8 cellular contexts compared by ENCODE assay signal in genomic region chr10:84264611-84265141, GRCh38. TPM values are rescaled to one million over a fixed set of nuclear protein-coding genes. Genes with fewer than 3 reads are reported as not detected.
DNase-seq lines count a peak whose midpoint lies in the region; ATAC-seq, FAIRE-seq and TF ChIP-seq lines count a peak whose summit lies in the region.

No MANE protein-coding gene starts in this region.

- H3K4me3 ChIP-seq in PC-3 (ENCODE audit: low read length) (no peak overlapping the region), fibroblast of pulmonary artery (replicated peaks; ENCODE audit: low read depth, low read length) (no peak overlapping the region), neutrophil (ENCODE audit: low read depth in 1 of 2, low read length in 1 of 2) (no peak overlapping the region)

- DNase-seq in Daoy (ENCODE audit: low read depth), result peak; percentile 63
- DNase-seq in HTR-8/SVneo (ENCODE audit: insufficient read length, low spot score), result peak; percentile 60
- peak; percentile 67 for DNase-seq in PC-3
- peak; percentile 85 to 86 for DNase-seq in activated T-cell treated with anti-CD3 and anti-CD28 coated beads, Interleukin-2, amount 50 U/mL, for 48 hours
- peak; percentile 70 for DNase-seq in fibroblast of pulmonary artery (ENCODE audit: low read depth)
- peak; percentile 15 for DNase-seq in stromal cell of bone marrow (ENCODE audit: low read depth)

- no TSS peak for BruUV-seq in PC-3 (replicated peaks; lab: Mats Ljungman, UMichigan)

- CTCF ChIA-PET in PC-3 (lab: Charles Lee), result interaction anchor here (1.0 kb wide), 2 partner anchors 272 to 275 kb away, joined by 3 to 4 read pairs; no protein-coding TSS in a partner anchor

- H3K9me3 ChIP-seq in PC-3 (ENCODE audit: low read length) (no peaks in the 10 kb centered on the region), neutrophil (no peaks in the 10 kb centered on the region)

- H3K9me2 ChIP-seq in PC-3 (replicated peaks; ENCODE audit: low read length), result no peaks in the 10 kb centered on the region

- H3K4me1 ChIP-seq in PC-3 (ENCODE audit: insufficient read depth, low read length) (peaks cover 10% of the 10 kb centered on the region; the same call in 1 of the 2 replicates), neutrophil (ENCODE audit: control insufficient read depth in 1 of 2, insufficient read depth in 1 of 2, low read depth in 1 of 2, low read length in 1 of 2) (no peaks in the 10 kb centered on the region)

- H3K79me2 ChIP-seq in PC-3 (ENCODE audit: low read length), result no peaks in the 10 kb centered on the region

- TF ChIP-seq CTCF in PC-3 (conservative IDR thresholded peaks at IDR 0.05; ENCODE audit: low read depth, low read length), result peak; percentile 89
- peak; percentile 99 for TF ChIP-seq CTCF in fibroblast of pulmonary artery (IDR thresholded peaks at IDR 0.05; ENCODE audit: low read length, missing control alignments)
- TF ChIP-seq CTCF in neutrophil (IDR thresholded peaks at IDR 0.05), result peak; percentile 77

- H3K27me3 ChIP-seq in PC-3 (ENCODE audit: low read length) (0 out of 2 replicates have a peak, but pooled peaks cover 6% of the 10 kb centered on the region), neutrophil (peaks cover 21% of the 10 kb centered on the region)

- H3K27ac ChIP-seq in PC-3 (ENCODE audit: low read length), result no peak overlapping the region
- H3K27ac ChIP-seq in neutrophil, result no peak overlapping the region

- intact Hi-C loops in PC-3 (cut with micrococcal nuclease), result loop anchor here (1.0 to 5.0 kb wide), 4 partner anchors 43 to 273 kb away; partner anchors contain the start of gene CCSER2

- FAIRE-seq in HTR-8/SVneo (lab: Jason Lieb, UNC), result peak; percentile 28

- H3K9ac ChIP-seq in PC-3 (ENCODE audit: low read length), result no peak overlapping the region

- POLR2A ChIA-PET in PC-3 (lab: Charles Lee; ENCODE audit: unreplicated experiment), result no interaction called here

- H3K36me3 ChIP-seq in PC-3 (ENCODE audit: low read depth, low read length) (no peaks in the 10 kb centered on the region), neutrophil (no peaks in the 10 kb centered on the region)

- H2AFZ ChIP-seq in PC-3 (ENCODE audit: low read length), result no peak overlapping the region

- no peaks in the 10 kb centered on the region for H4K20me1 ChIP-seq in PC-3 (ENCODE audit: low read length)

- no peak overlapping the region for H3K4me2 ChIP-seq in PC-3 (ENCODE audit: low read length)

- H3F3A ChIP-seq in PC-3 (ENCODE audit: low read length, unreplicated experiment), result no peaks in the 10 kb centered on the region

- ATAC-seq in GM21529 (IDR thresholded peaks at IDR 0.05; ENCODE audit: unreplicated experiment), result peak; percentile 93
- peak; percentile 91 for ATAC-seq in PC-3

RNA-seq across cellular contexts. Expression of gene RGR, which starts 19.8 kb away (rescaled TPM):
- not detected in 2 replicates for total RNA-seq in Daoy (2014; rRNA removed; shearing (Covaris generic))
- not detected in 2 replicates for total RNA-seq in PC-3 (2014; rRNA removed)

RNA-seq across cellular contexts. Expression of gene LRIT1, which starts 23.3 kb away (rescaled TPM):
- total RNA-seq in Daoy (2014; rRNA removed; shearing (Covaris generic)), result not detected in 2 replicates
- not detected in 2 replicates for total RNA-seq in PC-3 (2014; rRNA removed)

RNA-seq across cellular contexts. Expression of gene LRIT2, which starts 39.3 kb away (rescaled TPM):
- not detected in 2 replicates for total RNA-seq in Daoy (2014; rRNA removed; shearing (Covaris generic))
- total RNA-seq in PC-3 (2014; rRNA removed), result not detected in 2 replicates

Comparison
In these comparisons a context has a peak if more than half of its experiments do, and no peak if none do; other contexts are left out.
1. DNase-seq: peak in every context shown above with its lines; median percentile 86 in activated T-cell treated with anti-CD3 and anti-CD28 coated beads, Interleukin-2, amount 50 U/mL, for 48 hours; 70 in fibroblast of pulmonary artery; 67 in PC-3; 63 in Daoy; 60 in HTR-8/SVneo; 15 in stromal cell of bone marrow.